8 cellular contexts compared by ENCODE assay signal in the genomic region with DNA sequence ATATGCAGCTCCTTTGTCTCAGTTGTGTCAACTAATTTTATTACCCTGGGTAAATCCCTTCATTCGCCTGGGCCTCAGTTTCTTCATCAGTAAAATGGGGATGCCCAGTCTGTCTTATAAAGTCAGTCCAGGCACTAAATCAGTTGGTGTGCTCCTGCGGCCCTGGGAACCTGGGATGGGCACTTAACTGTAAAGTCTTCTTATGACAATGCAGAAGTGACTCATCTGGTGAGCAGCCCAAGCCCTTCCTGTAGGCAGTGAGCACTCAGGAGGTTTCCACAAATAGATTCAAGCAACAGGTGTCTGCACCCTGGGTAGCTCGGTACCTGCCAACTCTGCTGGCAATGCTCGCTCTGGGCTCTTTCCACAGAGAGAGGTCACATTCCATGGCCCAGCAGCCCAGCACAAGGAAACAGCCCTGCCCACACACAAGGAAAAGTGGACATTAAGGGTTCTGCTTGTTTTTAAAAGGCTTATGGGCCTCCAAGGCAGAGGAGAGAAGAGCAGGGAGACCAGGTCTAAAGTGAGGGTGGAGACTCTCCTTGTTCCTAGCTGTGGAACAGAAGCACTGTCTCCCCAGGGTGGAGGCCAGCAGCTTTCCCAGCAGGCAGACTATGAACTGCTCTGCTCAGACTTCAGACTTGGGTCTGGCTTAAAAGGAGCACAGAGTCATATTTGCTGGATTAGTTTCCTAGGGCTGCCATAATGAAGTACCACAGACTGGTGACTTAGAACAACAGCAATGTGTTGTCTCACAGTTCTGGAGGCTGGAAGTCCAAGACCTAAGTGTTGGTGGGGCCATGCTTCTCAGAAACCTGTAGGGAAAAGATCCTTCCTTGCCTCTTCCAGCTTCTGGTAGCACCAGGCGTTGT.
DNase-seq lines count a peak whose midpoint lies in the region; ATAC-seq and TF ChIP-seq lines count a peak whose summit lies in the region.

No MANE protein-coding gene starts in this region.

- H3K4me3 Mint-ChIP-seq in activated B cell treated with CpG ODN at 0.5 μM for 24 hours (no peak overlapping the region), memory B cell (peak overlapping the region; percentile 49)
- H3K4me3 Mint-ChIP-seq in activated T-cell treated with anti-CD3 and anti-CD28 coated beads, Interleukin-2, amount 50 U/mL, for 4 hours = no peak overlapping the region

- POLR2A ChIA-PET in activated B cell treated with CpG ODN at 0.5 μM for 24 hours (lab: Charles Lee) = no interaction called here

- DNase-seq in AG08396 (ENCODE audit: low spot score) (peak; percentile 18), activated B cell treated with CpG ODN at 0.5 μM for 24 hours (no peak), memory B cell (ENCODE audit: low spot score in 2 of 2) (no peak), pons (ENCODE audit: low spot score) (no peak)
- DNase-seq in activated T-cell treated with anti-CD3 and anti-CD28 coated beads, Interleukin-2, amount 50 U/mL, for 4 hours = no peak
- no peak for DNase-seq in stimulated activated CD4-positive, alpha-beta T cell treated with anti-CD3 and anti-CD28 coated beads, Interleukin-2, amount 100 ng/mL, for 48 hours

- CTCF ChIA-PET in activated B cell treated with CpG ODN at 0.5 μM for 24 hours (lab: Charles Lee) = no interaction called here

- intact Hi-C loops in activated B cell treated with CpG ODN at 0.5 μM for 24 hours (cut with micrococcal nuclease) = no loop called here

- peaks cover 15% of the 10 kb centered on the region for H3K4me1 Mint-ChIP-seq in activated B cell treated with CpG ODN at 0.5 μM for 24 hours
- H3K4me1 Mint-ChIP-seq in memory B cell = peaks cover 16% of the 10 kb centered on the region
- H3K4me1 Mint-ChIP-seq in activated T-cell treated with anti-CD3 and anti-CD28 coated beads, Interleukin-2, amount 50 U/mL, for 4 hours (ENCODE audit: low read depth) = no peaks in the 10 kb centered on the region

- H3K36me3 Mint-ChIP-seq in activated B cell treated with CpG ODN at 0.5 μM for 24 hours (ENCODE audit: low read depth) (no peaks in the 10 kb centered on the region), memory B cell (no peaks in the 10 kb centered on the region)
- no peaks in the 10 kb centered on the region for H3K36me3 Mint-ChIP-seq in activated T-cell treated with anti-CD3 and anti-CD28 coated beads, Interleukin-2, amount 50 U/mL, for 4 hours (ENCODE audit: insufficient read depth)

- H3K27me3 Mint-ChIP-seq in activated B cell treated with CpG ODN at 0.5 μM for 24 hours (peaks cover 2% of the 10 kb centered on the region), memory B cell (no peaks in the 10 kb centered on the region)
- peaks cover 14% of the 10 kb centered on the region for H3K27me3 Mint-ChIP-seq in activated T-cell treated with anti-CD3 and anti-CD28 coated beads, Interleukin-2, amount 50 U/mL, for 4 hours (ENCODE audit: low read depth)

- ATAC-seq in GM19372 (IDR thresholded peaks at IDR 0.05; ENCODE audit: low read depth, unreplicated experiment) (peak; percentile 79), HG03159 (IDR thresholded peaks at IDR 0.05; ENCODE audit: unreplicated experiment) (peak; percentile 96), activated B cell treated with CpG ODN at 0.5 μM for 24 hours (ENCODE audit: low read depth) (peak; percentile 64), memory B cell (ENCODE audit: low read depth) (peak; percentile 91)
- ATAC-seq in activated T-cell treated with anti-CD3 and anti-CD28 coated beads, Interleukin-2, amount 50 U/mL, for 4 hours = no peak

- TF ChIP-seq CTCF in activated B cell treated with CpG ODN at 0.5 μM for 24 hours (IDR thresholded peaks at IDR 0.05) = no peak

- H3K9me3 Mint-ChIP-seq in activated B cell treated with CpG ODN at 0.5 μM for 24 hours (no peaks in the 10 kb centered on the region), memory B cell (peaks cover 2% of the 10 kb centered on the region)
- H3K9me3 Mint-ChIP-seq in activated T-cell treated with anti-CD3 and anti-CD28 coated beads, Interleukin-2, amount 50 U/mL, for 4 hours = no peaks in the 10 kb centered on the region

- no peak overlapping the region for H3K27ac Mint-ChIP-seq in activated B cell treated with CpG ODN at 0.5 μM for 24 hours
- peak overlapping the region; percentile 62 for H3K27ac Mint-ChIP-seq in memory B cell

Comparison
In these comparisons a context has a peak if more than half of its experiments do, and no peak if none do; other contexts are left out.
1. ATAC-seq: peak in GM19372 (single experiment), HG03159 (single experiment), activated B cell treated with CpG ODN at 0.5 μM for 24 hours (single experiment) and memory B cell (single experiment); none in activated T-cell treated with anti-CD3 and anti-CD28 coated beads, Interleukin-2, amount 50 U/mL, for 4 hours (0 of 2).